13 cellular contexts compared by ENCODE assay signal in the genomic region with DNA sequence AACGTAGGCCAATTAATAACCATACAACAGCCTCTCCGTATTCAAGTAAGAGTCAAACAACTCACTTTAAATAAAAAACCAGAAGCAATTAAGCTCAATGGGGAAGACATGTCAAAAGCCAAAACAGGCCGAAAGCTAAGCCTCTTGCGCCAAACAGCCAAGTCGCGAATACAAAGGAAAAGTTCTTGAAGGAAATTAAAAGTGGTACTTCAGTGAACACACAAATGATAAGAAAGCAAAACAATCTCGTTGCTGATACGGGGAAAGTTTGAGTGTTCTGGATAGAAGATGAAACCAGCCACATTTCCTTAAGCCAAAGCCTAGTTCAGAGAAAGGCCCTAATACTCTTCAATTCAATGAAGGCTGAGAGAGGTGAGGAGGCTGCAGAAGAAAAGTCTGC.
"Had no signal": no experiment of that assay in that cellular context is flagged by ENCODE, and none has a peak within 500 bp of the region (broad histone marks: within the 10 kb centered on the region; RNA-seq: fewer than 3 reads in every experiment).

No MANE protein-coding gene starts in this region.

- H3K27me3 Mint-ChIP-seq: activated CD4-positive, alpha-beta memory T cell treated with anti-CD3 and anti-CD28 coated beads, Interleukin-2, amount 10 ng/mL, durations not matched to agents 7 days and 5 days; activated T-cell treated with anti-CD3 and anti-CD28 coated beads, Interleukin-2, amount 50 U/mL, for 24 hours; memory B cell had no signal

- H3K27ac Mint-ChIP-seq: activated CD4-positive, alpha-beta memory T cell treated with anti-CD3 and anti-CD28 coated beads, Interleukin-2, amount 10 ng/mL, durations not matched to agents 7 days and 5 days; activated T-cell treated with anti-CD3 and anti-CD28 coated beads, Interleukin-2, amount 50 U/mL, for 24 hours; memory B cell; natural killer cell had no signal

- H3K36me3 Mint-ChIP-seq: memory B cell, natural killer cell had no signal

- H3K27ac ChIP-seq: psoas muscle, right lobe of liver, thoracic aorta had no signal

- H3K4me1 ChIP-seq: right lobe of liver had no signal

- H3K4me3 Mint-ChIP-seq: activated CD4-positive, alpha-beta memory T cell treated with anti-CD3 and anti-CD28 coated beads, Interleukin-2, amount 10 ng/mL, durations not matched to agents 7 days and 5 days; activated T-cell treated with anti-CD3 and anti-CD28 coated beads, Interleukin-2, amount 50 U/mL, for 24 hours; memory B cell; natural killer cell had no signal

- H3K9me3 ChIP-seq: psoas muscle, right lobe of liver, thoracic aorta had no signal

- ATAC-seq: left colon, natural killer cell, psoas muscle, right lobe of liver had no signal

- H3K9me3 Mint-ChIP-seq: activated CD4-positive, alpha-beta memory T cell treated with anti-CD3 and anti-CD28 coated beads, Interleukin-2, amount 10 ng/mL, durations not matched to agents 7 days and 5 days; activated T-cell treated with anti-CD3 and anti-CD28 coated beads, Interleukin-2, amount 50 U/mL, for 24 hours; natural killer cell had no signal

- H3K4me3 ChIP-seq: psoas muscle, right lobe of liver, thoracic aorta had no signal

- H3K36me3 ChIP-seq: right lobe of liver, thoracic aorta had no signal

- H3K27me3 ChIP-seq: right lobe of liver had no signal

- DNase-seq: activated CD4-positive, alpha-beta memory T cell treated with anti-CD3 and anti-CD28 coated beads, Interleukin-2, amount 10 ng/mL, durations not matched to agents 7 days and 5 days; activated CD4-positive, alpha-beta T cell treated with anti-CD3 and anti-CD28 coated beads for 1 hour; activated naive CD4-positive, alpha-beta T cell treated with anti-CD3 and anti-CD28 coated beads, Interleukin-2, amount 50 U/mL, for 16 hours; activated T-cell treated with anti-CD3 and anti-CD28 coated beads, Interleukin-2, amount 50 U/mL, for 24 hours; dermis blood vessel endothelial cell; left colon; natural killer cell; occipital lobe; psoas muscle; right lobe of liver; T-helper 1 cell had no signal
